Comparison of ENCODE assay signal across 8 cellular contexts in the genomic region with DNA sequence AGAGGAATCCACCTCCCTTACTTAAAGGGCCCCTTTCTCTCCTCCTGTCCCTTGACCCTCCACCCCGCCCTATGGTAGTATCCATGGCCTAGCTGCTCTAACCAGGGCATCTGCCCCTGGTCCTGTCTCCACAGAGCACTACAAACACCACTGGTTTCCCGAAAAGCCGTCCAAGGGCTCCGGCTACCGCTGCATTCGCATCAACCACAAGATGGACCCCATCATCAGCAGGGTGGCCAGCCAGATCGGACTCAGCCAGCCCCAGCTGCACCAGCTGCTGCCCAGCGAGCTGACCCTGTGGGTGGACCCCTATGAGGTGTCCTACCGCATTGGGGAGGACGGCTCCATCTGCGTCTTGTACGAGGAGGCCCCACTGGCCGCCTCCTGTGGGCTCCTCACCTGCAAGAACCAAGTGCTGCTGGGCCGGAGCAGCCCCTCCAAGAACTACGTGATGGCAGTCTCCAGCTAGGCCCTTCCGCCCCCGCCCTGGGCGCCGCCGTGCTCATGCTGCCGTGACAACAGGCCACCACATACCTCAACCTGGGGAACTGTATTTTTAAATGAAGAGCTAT. TPM values are rescaled to one million over a fixed set of nuclear protein-coding genes. Genes with fewer than 3 reads are reported as not detected.
A peak's percentile ranks its signal among the peaks of the same experiment; 100 is the strongest.
DNase-seq lines count a peak whose midpoint lies in the region; ATAC-seq and TF ChIP-seq lines count a peak whose summit lies in the region.

No MANE protein-coding gene starts in this region.

- TF ChIP-seq EP300 in tibial nerve (IDR thresholded peaks at IDR 0.05): peak in 1 of 2 donors; percentile 30

- TF ChIP-seq POLR2A in tibial nerve (IDR thresholded peaks at IDR 0.05): no peak

- H3K4me1 ChIP-seq in CD4-positive, CD25-positive, alpha-beta regulatory T cell (ENCODE audit: control insufficient read depth, insufficient read depth, low read length, poor library complexity, severe bottlenecking): peaks cover 56% of the 10 kb centered on the region
- H3K4me1 ChIP-seq in SJSA1 (replicated peaks) (peaks cover 21% of the 10 kb centered on the region), tibial nerve (peaks cover 0 to 53% (median 33%) of the 10 kb centered on the region in 4 donors)

- H3K27me3 Mint-ChIP-seq in CD4-positive, CD25-positive, alpha-beta regulatory T cell: peaks cover 10% of the 10 kb centered on the region

- no peaks in the 10 kb centered on the region for H3K9me3 Mint-ChIP-seq in CD4-positive, CD25-positive, alpha-beta regulatory T cell

- H3K27ac Mint-ChIP-seq in CD4-positive, CD25-positive, alpha-beta regulatory T cell: peak overlapping the region; percentile 98 to 99 (median 99)

- peaks cover 47% of the 10 kb centered on the region for H3K36me3 ChIP-seq in CD4-positive, CD25-positive, alpha-beta regulatory T cell (ENCODE audit: control insufficient read depth, insufficient read depth, low read length)
- no peaks in the 10 kb centered on the region; the same call in 1 of the 2 replicates for H3K36me3 ChIP-seq in SJSA1
- H3K36me3 ChIP-seq in tibial nerve: peaks cover 6 to 49% (median 18%) of the 10 kb centered on the region in 3 donors

- peaks cover 46% of the 10 kb centered on the region for H3K36me3 Mint-ChIP-seq in CD4-positive, CD25-positive, alpha-beta regulatory T cell

- no peaks in the 10 kb centered on the region for H3K27me3 ChIP-seq in CD4-positive, CD25-positive, alpha-beta regulatory T cell (ENCODE audit: control insufficient read depth, insufficient read depth, low read length)
- H3K27me3 ChIP-seq in SJSA1 (replicated peaks) (no peaks in the 10 kb centered on the region), tibial nerve (no peaks in the 10 kb centered on the region)

- DNase-seq in CD4-positive, CD25-positive, alpha-beta regulatory T cell: peak in 2 of 3 donors; percentile 61 to 72
- DNase-seq in SJSA1 (ENCODE audit: low read depth in 1 of 2, low spot score in 2 of 2): no peak
- no peak for DNase-seq in choroid plexus epithelial cell (ENCODE audit: low read depth)
- peak; percentile 55 for DNase-seq in midbrain (lab: John Stamatoyannopoulos, UW)
- no peak for DNase-seq in tibial nerve (ENCODE audit: low spot score in 2 of 2)
- no peak for DNase-seq in T-helper 9 cell
- no peak for DNase-seq in NCI-H2029 treated with DMSO at 0.1 percent for 48 hours (lab: John Stamatoyannopoulos, UW)

- 42 to 44% methylated on average over 18 to 20 of the region's 21 CpGs for WGBS in tibial nerve, 2 donors

- H3K4me3 Mint-ChIP-seq in CD4-positive, CD25-positive, alpha-beta regulatory T cell: peak overlapping the region; percentile 96 to 100 (median 98)

- peaks cover 25 to 73% (median 64%) of the 10 kb centered on the region in 4 donors for H3K4me1 Mint-ChIP-seq in CD4-positive, CD25-positive, alpha-beta regulatory T cell

- H3K4me3 ChIP-seq in CD4-positive, CD25-positive, alpha-beta regulatory T cell (ENCODE audit: low read depth, low read length): peak overlapping the region; percentile 100
- H3K4me3 ChIP-seq in SJSA1 (0 out of 2 replicates have a peak overlapping the region, but pooled peaks have one; percentile 73), choroid plexus epithelial cell (ENCODE audit: low read depth, low read length) (peak overlapping the region; percentile 84), tibial nerve (peak overlapping the region; percentile 91 to 100 (median 98))

- no peaks in the 10 kb centered on the region for H3K9me3 ChIP-seq in CD4-positive, CD25-positive, alpha-beta regulatory T cell (ENCODE audit: control insufficient read depth in 2 of 2, low read length in 2 of 2)
- no peaks in the 10 kb centered on the region for H3K9me3 ChIP-seq in SJSA1 (replicated peaks)
- H3K9me3 ChIP-seq in tibial nerve: no peaks in the 10 kb centered on the region

- no peak for TF ChIP-seq CTCF in choroid plexus epithelial cell (conservative IDR thresholded peaks at IDR 0.05; ENCODE audit: low read depth, low read length)
- no peak for TF ChIP-seq CTCF in tibial nerve (IDR thresholded peaks at IDR 0.05)

- peak overlapping the region; percentile 97 for H3K27ac ChIP-seq in CD4-positive, CD25-positive, alpha-beta regulatory T cell (ENCODE audit: insufficient read depth, low read length, poor library complexity, severe bottlenecking)
- H3K27ac ChIP-seq in SJSA1: no peak overlapping the region
- peak overlapping the region; percentile 97 to 100 (median 100) for H3K27ac ChIP-seq in tibial nerve

- no peak for ATAC-seq in CD4-positive, CD25-positive, alpha-beta regulatory T cell (ENCODE audit: low read depth in 2 of 2)
- ATAC-seq in GM21825 (IDR thresholded peaks at IDR 0.05; ENCODE audit: unreplicated experiment): no peak

RNA-seq across cellular contexts. Expression of gene BTG2, which starts 1.7 kb away (rescaled TPM):
- 1,002 TPM for total RNA-seq in CD4-positive, CD25-positive, alpha-beta regulatory T cell
- polyA plus RNA-seq in CD4-positive, CD25-positive, alpha-beta regulatory T cell: 100 to 1,000 TPM; 153 to 176 (median 165) TPM
- total RNA-seq in SJSA1 (2014; rRNA removed; shearing (Covaris generic)): 4.0 and 6.6 TPM in 2 replicates
- 100 to 1,000 TPM; 153 to 208 (median 177) TPM for total RNA-seq in tibial nerve

RNA-seq across cellular contexts. Expression of gene FMOD, which starts 43.9 kb away (rescaled TPM):
- total RNA-seq in CD4-positive, CD25-positive, alpha-beta regulatory T cell: not detected
- polyA plus RNA-seq in CD4-positive, CD25-positive, alpha-beta regulatory T cell: not detected
- total RNA-seq in SJSA1 (2014; rRNA removed; shearing (Covaris generic)): 0.66 and 0.87 TPM in 2 replicates
- 100 to 1,000 TPM in 2 of 4 donors, 10 to 100 TPM in 2; 73.9 to 203 (median 102) TPM for total RNA-seq in tibial nerve

Comparison
In these comparisons a context has a peak if more than half of its experiments do, and no peak if none do; other contexts are left out.
1. DNase-seq: peak in CD4-positive, CD25-positive, alpha-beta regulatory T cell (2 of 3) and midbrain (single experiment); none in SJSA1 (0 of 2), choroid plexus epithelial cell (single experiment), tibial nerve (0 of 2), T-helper 9 cell (single experiment) and NCI-H2029 treated with DMSO at 0.1 percent for 48 hours (single experiment).
2. RNA of gene BTG2, which starts 1.7 kb away (total RNA-seq): 1,002 TPM in CD4-positive, CD25-positive, alpha-beta regulatory T cell (single experiment) and 153 to 208 TPM in tibial nerve; 4.0 to 6.6 TPM in SJSA1; every median in the first group is over 10 times any median in the second.
3. RNA of gene FMOD, which starts 43.9 kb away (total RNA-seq): 73.9 to 203 TPM in tibial nerve; 0.66 to 0.87 TPM in SJSA1 and not detected in CD4-positive, CD25-positive, alpha-beta regulatory T cell (single experiment); every median in the first group is over 10 times any median in the second.
4. Peak in every context shown above with its lines, with median percentiles within 50 percentile points of each other: H3K4me3 ChIP-seq.